8 cellular contexts compared by ENCODE assay signal in genomic region chr1:169894424-169895145, GRCh38. TPM values are rescaled to one million over a fixed set of nuclear protein-coding genes. Genes with fewer than 3 reads are reported as not detected.
DNase-seq lines count a peak whose midpoint lies in the region; ATAC-seq, FAIRE-seq and TF ChIP-seq lines count a peak whose summit lies in the region.

No MANE protein-coding gene starts in this region.

- H3K4me1 ChIP-seq in GM12878 (ENCODE audit: control insufficient read depth, insufficient read depth, low read length) (peaks cover 23% of the 10 kb centered on the region), mononuclear cell (ENCODE audit: insufficient read depth, low read length) (peaks cover 35% of the 10 kb centered on the region), small intestine (ENCODE audit: control insufficient read depth in 2 of 2, insufficient read depth in 1 of 2, low read depth in 1 of 2, low read length in 1 of 2) (peaks cover 6 to 13% of the 10 kb centered on the region in 2 donors)

- peak overlapping the region; percentile 99 for H2AFZ ChIP-seq in GM12878 (ENCODE audit: control insufficient read depth, low read depth, low read length)

- BruUV-seq in GM12878 (replicated peaks; lab: Mats Ljungman, UMichigan) = TSS peak; percentile 100

- H3K4me3 ChIP-seq in AG04449 (ENCODE audit: low read depth, low read length) (peak overlapping the region; percentile 94), GM12878 (peak overlapping the region; percentile 60), mononuclear cell (ENCODE audit: low read length) (peak overlapping the region; percentile 76), small intestine (ENCODE audit: low read depth in 1 of 2, low read length in 2 of 2) (peak overlapping the region in 1 of 2 donors; percentile 32)

- H3K27me3 Mint-ChIP-seq in HFFc6 (ENCODE audit: insufficient read depth) = peaks cover 10% of the 10 kb centered on the region

- SMC1A ChIA-PET in GM12878 (lab: Charles Lee; ENCODE audit: uncharacterized antibody, unreplicated experiment) = interaction anchor here (0.5 to 9.8 kb wide), 10 partner anchors 9 to 781 kb away, joined by 3 to 165 read pairs (median 5); no protein-coding TSS in a partner anchor

- peaks cover 33% of the 10 kb centered on the region for H3K4me1 Mint-ChIP-seq in HFFc6 (ENCODE audit: low read depth)

- TF ChIP-seq EP300 in GM12878 (IDR thresholded peaks at IDR 0.05; ENCODE audit: borderline replicate concordance in 1 of 2, control insufficient read depth in 1 of 2, low read depth in 2 of 2, low read length in 2 of 2) = 0 out of 4 replicates have a peak, but pooled peaks of 1 of the 2 experiments have one; percentile 22

- peaks cover 38% of the 10 kb centered on the region for H3K79me2 ChIP-seq in GM12878 (ENCODE audit: control insufficient read depth, insufficient read depth, low read length)

- intact Hi-C loops in GM12878 (cut with micrococcal nuclease; ENCODE audit: unreplicated experiment) = loop anchor here (5.0 to 10.0 kb wide), 4 partner anchors 33 to 638 kb away; partner anchors contain the start of genes GORAB and KIFAP3

- POLR2A ChIA-PET in AG04449 (lab: Yijun Ruan, JAX) (interaction anchor here (0.7 to 1.2 kb wide), 2 partner anchors 13 to 408 kb away, joined by 4 to 5 read pairs; partner anchors contain the start of gene SLC19A2), GM12878 (lab: Charles Lee) (interaction anchor here (0.5 to 8.1 kb wide), 9 partner anchors 10 to 779 kb away, joined by 3 to 131 read pairs (median 12); partner anchors contain the start of gene METTL18)

- H3K27ac ChIP-seq in GM12878 (ENCODE audit: control insufficient read depth, insufficient read depth) (peak overlapping the region; percentile 99), small intestine (ENCODE audit: low read depth in 1 of 2, low read length in 1 of 2) (peak overlapping the region in 1 of 2 donors; percentile 100)

- RAD21 ChIA-PET in GM12878 (lab: Charles Lee; ENCODE audit: unreplicated experiment) = interaction anchor here (1.0 to 5.9 kb wide), 13 partner anchors 10 to 1419 kb away, joined by 3 to 104 read pairs (median 5); partner anchors contain the start of genes FMO4 and KIFAP3

- H3K4me3 Mint-ChIP-seq in HFFc6 = peak overlapping the region; percentile 87

- TF ChIP-seq RAD21 in GM12878 (IDR thresholded peaks at IDR 0.05; ENCODE audit: insufficient read depth, low read depth, low read length) = no peak

- H3K9me3 ChIP-seq in GM12878 (replicated peaks; ENCODE audit: control insufficient read depth, insufficient read depth, low read length) = no peaks in the 10 kb centered on the region
- no peaks in the 10 kb centered on the region for H3K9me3 ChIP-seq in mononuclear cell (ENCODE audit: low read depth, low read length)
- H3K9me3 ChIP-seq in small intestine (ENCODE audit: control insufficient read depth, low read depth) = no peaks in the 10 kb centered on the region

- no peak for FAIRE-seq in GM12878 (lab: Jason Lieb, UNC)
- no peak for FAIRE-seq in small intestine (lab: Jason Lieb, UNC)

- CTCF ChIA-PET in AG04449 (lab: Yijun Ruan, JAX) (interaction anchor here (1.0 kb wide), 1 partner anchor 8 kb away, joined by 3 read pairs; no protein-coding TSS in a partner anchor), GM12878 (lab: Yijun Ruan, JAX) (interaction anchor here (0.8 to 1.3 kb wide), 5 partner anchors 14 to 180 kb away, joined by 3 to 5 read pairs (median 4); partner anchors contain the start of gene KIFAP3)

- peak overlapping the region; percentile 99 for H3K27ac Mint-ChIP-seq in HFFc6

- no peaks in the 10 kb centered on the region for H3K36me3 ChIP-seq in GM12878 (ENCODE audit: control insufficient read depth in 2 of 2, insufficient read depth in 2 of 2, low read length in 1 of 2)
- no peaks in the 10 kb centered on the region for H3K36me3 ChIP-seq in small intestine (ENCODE audit: control insufficient read depth in 2 of 2, insufficient read depth in 2 of 2, low read length in 2 of 2)

- H3K27me3 ChIP-seq in GM12878 (replicated peaks in 1 of 2; ENCODE audit: control insufficient read depth in 2 of 2, insufficient read depth in 2 of 2, low read length in 1 of 2) = no peaks in the 10 kb centered on the region
- peaks cover 11% of the 10 kb centered on the region for H3K27me3 ChIP-seq in mononuclear cell (ENCODE audit: insufficient read depth, low read length)
- H3K27me3 ChIP-seq in small intestine (ENCODE audit: control insufficient read depth in 2 of 2, insufficient read depth in 2 of 2, low read length in 2 of 2) = peaks cover 0 to 2% of the 10 kb centered on the region in 2 donors

- H3K9ac ChIP-seq in GM12878 (ENCODE audit: control insufficient read depth, insufficient read depth, low read length) = peak overlapping the region; percentile 91

- H3K36me3 Mint-ChIP-seq in HFFc6 (ENCODE audit: low read depth) = no peaks in the 10 kb centered on the region

- in situ Hi-C loops in GM12878 (cut with MboI) = no loop called here

- TF ChIP-seq POLR2A in GM12878 (IDR thresholded peaks at IDR 0.05; ENCODE audit: low read depth, low read length) = no peak

- no peaks in the 10 kb centered on the region for H4K20me1 ChIP-seq in GM12878 (ENCODE audit: control insufficient read depth, insufficient read depth)

- ATAC-seq in GM12878 (no peak), GM21447 (IDR thresholded peaks at IDR 0.05; ENCODE audit: unreplicated experiment) (no peak), HG02852 (IDR thresholded peaks at IDR 0.05; ENCODE audit: unreplicated experiment) (no peak)

- TF ChIP-seq CTCF in AG04449 (IDR thresholded peaks at IDR 0.05; ENCODE audit: insufficient read depth, low read length, missing control alignments) (no peak), HFFc6 (IDR thresholded peaks at IDR 0.05) (no peak), GM12878 (IDR thresholded peaks at IDR 0.05 in 2 of 3, conservative IDR thresholded peaks at IDR 0.05 in 1 of 3; ENCODE audit: control insufficient read depth in 2 of 3, extremely low read depth in 1 of 3, insufficient read depth in 1 of 3, low read depth in 3 of 3, low read length in 3 of 3) (no peak)

- DNase-seq in AG04449 (ENCODE audit: low read depth, low spot score) (no peak), HFFc6 (no peak), GM12878 (ENCODE audit: low read depth, low spot score) (no peak), DMS114 treated with DMSO at 0.1 percent for 48 hours (lab: John Stamatoyannopoulos, UW; ENCODE audit: unreplicated experiment) (no peak), small intestine (no peak)

- H3K4me2 ChIP-seq in GM12878 (ENCODE audit: control insufficient read depth, insufficient read depth) = peak overlapping the region; percentile 90

- no peaks in the 10 kb centered on the region for H3K9me3 Mint-ChIP-seq in HFFc6

- WGBS in GM12878 (ENCODE audit: insufficient coverage, insufficient replicate concordance, low lambda C conversion rate, missing lambda C conversion rate) = 25% methylated on average over 15 of the region's 15 CpGs
- 27 to 36% (median 28%) methylated on average over 15 of the region's 15 CpGs for whole genome bisulfite sequencing in small intestine, 3 donors

TF ChIP-seq in GM12878, 131 proteins besides CTCF, POLR2A, EP300 and RAD21 (continues in another document):
- 0 out of 2 replicates have a peak, but pooled peaks have one; percentile 55 for TF ChIP-seq MTA3 (IDR thresholded peaks at IDR 0.05; ENCODE audit: borderline replicate concordance, low read length)
- TF ChIP-seq ZBED1 (IDR thresholded peaks at IDR 0.05; ENCODE audit: borderline replicate concordance) = peak; percentile 15; the same call in 1 of the 2 replicates
- TF ChIP-seq NRF1 (conservative IDR thresholded peaks at IDR 0.05; ENCODE audit: low read depth, low read length) = no peak
- TF ChIP-seq SMAD5 (IDR thresholded peaks at IDR 0.05; ENCODE audit: low read depth) = 0 out of 2 replicates have a peak, but pooled peaks have one; percentile 54
- TF ChIP-seq YBX1 (IDR thresholded peaks at IDR 0.05) = no peak
- TF ChIP-seq BMI1 (IDR thresholded peaks at IDR 0.05; ENCODE audit: borderline replicate concordance) = 0 out of 2 replicates have a peak, but pooled peaks have one; percentile 22
- no peak for TF ChIP-seq BRCA1 (IDR thresholded peaks at IDR 0.05; ENCODE audit: low read depth, low read length)

RNA-seq across cellular contexts. Expression of gene SCYL3, which starts 0.9 kb away (rescaled TPM):
- 1 to 10 TPM; 4.4 to 5.2 (median 4.7) TPM for total RNA-seq in HFFc6 (2021; fragmentation: NEBNext Ultra II Directional; extraction: Animal tissue kit (Norgen Biotek cat#: 25700))
- 34.4 and 36.2 TPM in 2 replicates for total RNA-seq in GM12878 (2013; cell fraction: nucleolus; rRNA removed)
- total RNA-seq in GM12878 (2014; rRNA removed) (9.3 and 11.4 TPM in 2 replicates), GM12878 (2014; rRNA removed; fragmentation: Illumina TruSeq; extraction: Trizol) (10.1 and 10.7 TPM in 2 replicates), GM12878 (2021) (10.4 and 10.7 TPM in 2 replicates), mononuclear cell (4.1 TPM)
- 3.5 TPM for polyA plus RNA-seq in GM12878 (2011; ENCODE audit: low read depth)
- polyA plus RNA-seq in GM12878 (2011; rRNA removed) (14.3 and 18.4 TPM in 2 replicates), GM12878 (2014; fragmentation: Illumina TruSeq; extraction: Trizol) (10.6 and 13.8 TPM in 2 replicates), GM12878 (2014; fragmentation: Nextera tagmentation; extraction: Ambion mirVana) (1 to 10 TPM; 4.3 to 5.6 TPM), GM12878 (2014; rRNA removed) (8.6 and 11.0 TPM in 2 replicates), GM12878 (2016; fragmentation: Nextera tagmentation; extraction: Ambion mirVana) (10 to 100 TPM in 1 of 2 experiments, 1 to 10 TPM in 1; 9.0 to 11.7 TPM), small intestine (1 to 10 TPM; 4.4 to 6.7 (median 4.6) TPM)
- polyA plus RNA-seq in GM12878 (2011; cell fraction: cytosol; rRNA removed) = 7.5 and 8.5 TPM in 2 replicates
- polyA plus RNA-seq in GM12878 (2011; cell fraction: nucleus; rRNA removed) = 15.2 and 18.9 TPM in 2 replicates
- 5.0 and 9.4 TPM in 2 replicates for polyA plus RNA-seq in GM12878 (2012)
- 17.0 and 18.2 TPM in 2 replicates for polyA minus RNA-seq in GM12878 (2011; rRNA and poly(A)+ RNA removed)
- 2.4 TPM in 2 replicates for polyA minus RNA-seq in GM12878 (2011; cell fraction: cytosol; rRNA and poly(A)+ RNA removed)
- polyA minus RNA-seq in GM12878 (2011; cell fraction: nucleus; rRNA and poly(A)+ RNA removed) = 16.9 and 19.0 TPM in 2 replicates
